In genomic region chrX:331145-331771, GRCh38 we compare ENCODE assay signal across 8 cellular contexts. TPM values are rescaled to one million over a fixed set of nuclear protein-coding genes. Genes with fewer than 3 reads are reported as not detected.
DNase-seq lines count a peak whose midpoint lies in the region; TF ChIP-seq lines count a peak whose summit lies in the region.

No MANE protein-coding gene starts in this region.

- no peaks in the 10 kb centered on the region for H4K20me1 ChIP-seq in mammary epithelial cell (ENCODE audit: insufficient read depth, low read length)

- no peaks in the 10 kb centered on the region for H3K79me2 ChIP-seq in mammary epithelial cell (ENCODE audit: insufficient read depth, low read length)

- in situ Hi-C loops in mammary epithelial cell (cut with MboI; ENCODE audit: low sequenced_read_pairs in 2 of 2), result no loop called here

- intact Hi-C loops in mammary epithelial cell (cut with micrococcal nuclease), result no loop called here

- TF ChIP-seq CTCF in AG04449 (IDR thresholded peaks at IDR 0.05; ENCODE audit: insufficient read depth, low read length, missing control alignments), result no peak
- TF ChIP-seq CTCF in mammary epithelial cell (conservative IDR thresholded peaks at IDR 0.05 in 1 of 2, IDR thresholded peaks at IDR 0.05 in 1 of 2; ENCODE audit: extremely low read depth in 1 of 2, insufficient read depth in 1 of 2, low read depth in 1 of 2, low read length in 2 of 2), result no peak

- no peaks in the 10 kb centered on the region for H3K9me3 ChIP-seq in mammary epithelial cell (replicated peaks; ENCODE audit: insufficient read depth, low read length)

- H3K4me2 ChIP-seq in mammary epithelial cell (ENCODE audit: insufficient read depth, low read depth, low read length), result peak overlapping the region; percentile 51

- H3K4me3 ChIP-seq in AG04449 (ENCODE audit: low read depth, low read length) (peak overlapping the region; percentile 8; the same call in 1 of the 2 replicates), mammary epithelial cell (replicated peaks in 1 of 3; ENCODE audit: insufficient read depth in 1 of 3, low read depth in 2 of 3, low read length in 3 of 3) (no peak overlapping the region)

- BruUV-seq in mammary epithelial cell (replicated peaks; lab: Mats Ljungman, UMichigan), result no TSS peak

- H3K27ac ChIP-seq in mammary epithelial cell (ENCODE audit: insufficient read depth, low read depth, low read length), result no peak overlapping the region

- CTCF ChIA-PET in AG04449 (lab: Yijun Ruan, JAX), result no interaction called here
- CTCF ChIA-PET in mammary epithelial cell (lab: Charles Lee; ENCODE audit: low non-redundant PET), result no interaction called here

- DNase-seq in AG04449 (ENCODE audit: low read depth, low spot score) (no peak), HT-29 (ENCODE audit: low spot score) (peak; percentile 30), mammary epithelial cell (no peak), mesenteric fat pad (ENCODE audit: low spot score) (peak; percentile 67), NCI-H146 treated with DMSO at 0.1 percent for 48 hours (lab: John Stamatoyannopoulos, UW; ENCODE audit: unreplicated experiment) (no peak), LoVo (ENCODE audit: low spot score) (no peak), HuH-7 (ENCODE audit: low spot score) (no peak), NCI-H510A (lab: John Stamatoyannopoulos, UW) (no peak)

- peaks cover 4% of the 10 kb centered on the region for H3K27me3 ChIP-seq in mammary epithelial cell (ENCODE audit: insufficient read depth, low read length)

- no peaks in the 10 kb centered on the region for H3K36me3 ChIP-seq in mammary epithelial cell (ENCODE audit: insufficient read depth, low read length)

- peaks cover 10% of the 10 kb centered on the region for H3K4me1 ChIP-seq in mammary epithelial cell (ENCODE audit: insufficient read depth, low read length)

- dilution Hi-C loops in mammary epithelial cell (cut with HindIII; ENCODE audit: low sequenced_read_pairs), result no loop called here

- no peak overlapping the region for H3K9ac ChIP-seq in mammary epithelial cell (ENCODE audit: insufficient read depth, low read length)

- H2AFZ ChIP-seq in mammary epithelial cell (ENCODE audit: low read depth, low read length), result peak overlapping the region; percentile 16

- 3% methylated on average over 6 of the region's 48 CpGs for WGBS in mammary epithelial cell (ENCODE audit: low coverage, missing lambda C conversion rate)

- POLR2A ChIA-PET in AG04449 (lab: Yijun Ruan, JAX), result no interaction called here

RNA-seq across cellular contexts. Expression of gene GTPBP6, which starts 12.7 kb away (rescaled TPM):
- total RNA-seq in HT-29 (2014; rRNA removed; shearing (Covaris generic)), result 111 and 120 TPM in 2 replicates
- 10 to 100 TPM; 28.0 to 46.7 TPM for total RNA-seq in mammary epithelial cell
- 30.4 TPM for polyA plus RNA-seq in mammary epithelial cell
- polyA minus RNA-seq in mammary epithelial cell, result 16.0 TPM
- 48.1 TPM for total RNA-seq in mesenteric fat pad

RNA-seq across cellular contexts. Expression of gene PLCXD1, which starts 50.1 kb away (rescaled TPM):
- total RNA-seq in HT-29 (2014; rRNA removed; shearing (Covaris generic)), result 58.2 and 68.3 TPM in 2 replicates
- total RNA-seq in mammary epithelial cell (1 to 10 TPM; 4.3 to 9.8 TPM), mesenteric fat pad (18.1 TPM)
- polyA plus RNA-seq in mammary epithelial cell, result 6.6 TPM
- 20.4 TPM for polyA minus RNA-seq in mammary epithelial cell

RNA-seq across cellular contexts. Expression of gene PPP2R3B, which starts 55.4 kb away (rescaled TPM):
- total RNA-seq in HT-29 (2014; rRNA removed; shearing (Covaris generic)), result 28.2 and 44.0 TPM in 2 replicates
- total RNA-seq in mammary epithelial cell, result 10 to 100 TPM in 1 of 2 donors, 1 to 10 TPM in 1; 9.2 to 26.8 TPM
- 13.5 TPM for polyA plus RNA-seq in mammary epithelial cell
- 12.4 TPM for polyA minus RNA-seq in mammary epithelial cell
- total RNA-seq in mesenteric fat pad, result 7.3 TPM

Comparison
In these comparisons a context has a peak if more than half of its experiments do, and no peak if none do; other contexts are left out.
1. DNase-seq: peak in HT-29 (single experiment) and mesenteric fat pad (single experiment); none in AG04449 (single experiment), mammary epithelial cell (single experiment), NCI-H146 treated with DMSO at 0.1 percent for 48 hours (single experiment), LoVo (single experiment), HuH-7 (single experiment) and NCI-H510A (single experiment).